ENCODE assay signal across 16 cellular contexts in the genomic region with DNA sequence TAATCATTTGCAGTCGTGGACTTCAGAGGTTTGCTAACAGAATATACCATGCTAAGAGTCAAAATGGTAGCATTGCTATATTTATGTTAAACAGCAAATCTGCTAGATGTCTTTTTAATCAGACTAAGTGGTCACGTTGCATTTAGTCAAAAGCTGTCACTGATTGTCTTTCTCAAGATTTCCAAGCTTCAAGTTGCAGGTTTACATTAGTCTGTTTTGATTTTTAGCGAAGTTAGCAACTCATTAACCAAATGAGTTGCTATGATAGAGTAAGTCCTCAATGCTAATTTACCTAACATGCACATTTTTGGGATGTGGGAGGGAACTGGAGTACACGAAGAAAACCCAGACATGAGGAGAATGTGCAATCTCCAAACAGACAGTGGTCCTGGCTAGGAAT.
DNase-seq lines count a peak whose midpoint lies in the region; ATAC-seq and TF ChIP-seq lines count a peak whose summit lies in the region.
"Had no signal": no experiment of that assay in that cellular context is flagged by ENCODE, and none has a peak within 500 bp of the region (broad histone marks: within the 10 kb centered on the region; RNA-seq: fewer than 3 reads in every experiment).

No MANE protein-coding gene starts in this region.

- TF ChIP-seq CTCF in SK-N-SH (IDR thresholded peaks at IDR 0.05) (no peak), endodermal cell (conservative IDR thresholded peaks at IDR 0.05) (no peak), mesothelial cell of epicardium (IDR thresholded peaks at IDR 0.05; ENCODE audit: unreplicated experiment) (no peak)

- H3K36me3 Mint-ChIP-seq in endodermal cell (ENCODE audit: low read depth) (peaks cover 3% of the 10 kb centered on the region), mesothelial cell of epicardium (peaks cover 10% of the 10 kb centered on the region)
- H3K36me3 Mint-ChIP-seq in activated naive CD8-positive, alpha-beta T cell treated with anti-CD3 and anti-CD28 coated beads, Interleukin-2, amount 50 U/mL, for 24 hours (ENCODE audit: low read depth): no peaks in the 10 kb centered on the region

- CTCF ChIA-PET in SK-N-SH (lab: Yijun Ruan, JAX): interaction anchor here (0.7 to 2.2 kb wide), 2 partner anchors 9 to 28 kb away, joined by 3 to 8 read pairs; no protein-coding TSS in a partner anchor

- H3F3A ChIP-seq in SK-N-SH (replicated peaks; ENCODE audit: insufficient read depth): peaks cover 27% of the 10 kb centered on the region

- no peaks in the 10 kb centered on the region for H3K27me3 ChIP-seq in SK-N-SH (ENCODE audit: insufficient read depth)
- H3K27me3 ChIP-seq in endodermal cell (ENCODE audit: control insufficient read depth, insufficient read depth, low read length, poor library complexity, severe bottlenecking): no peaks in the 10 kb centered on the region

- H3K4me1 Mint-ChIP-seq in endodermal cell (peaks cover 45% of the 10 kb centered on the region), mesothelial cell of epicardium (peaks cover 53% of the 10 kb centered on the region)
- H3K4me1 Mint-ChIP-seq in activated naive CD8-positive, alpha-beta T cell treated with anti-CD3 and anti-CD28 coated beads, Interleukin-2, amount 50 U/mL, for 24 hours: no peaks in the 10 kb centered on the region
- H3K4me1 Mint-ChIP-seq: B cell, H9 had no signal

- WGBS in SK-N-SH (ENCODE audit: low lambda C conversion rate): 77% methylated on average over 4 of the region's 4 CpGs
- 68 to 80% methylated on average over 2 to 4 of the region's 4 CpGs for WGBS in endodermal cell (ENCODE audit: insufficient coverage in 1 of 2, insufficient read length in 1 of 2), 2 experiments

- ATAC-seq in SK-N-SH treated with all-trans-retinoic acid at 6 μM for 48 hours: no peak
- ATAC-seq in HG03460 (IDR thresholded peaks at IDR 0.05; ENCODE audit: unreplicated experiment): no peak
- ATAC-seq in activated naive CD8-positive, alpha-beta T cell treated with anti-CD3 and anti-CD28 coated beads, Interleukin-2, amount 50 U/mL, for 24 hours: no peak
- ATAC-seq: GM12878, HepG2 had no signal

- H3K9me2 ChIP-seq in SK-N-SH: no peaks in the 10 kb centered on the region

- DNase-seq in SK-N-SH (no peak), endodermal cell (no peak), mesothelial cell of epicardium (ENCODE audit: low spot score in 2 of 2, unreplicated experiment in 2 of 2) (no peak), mesenteric fat pad (ENCODE audit: low spot score) (no peak), 8988T (no peak)
- DNase-seq in activated naive CD8-positive, alpha-beta T cell treated with anti-CD3 and anti-CD28 coated beads, Interleukin-2, amount 50 U/mL, for 24 hours: no peak
- DNase-seq: C1 segment of cervical spinal cord; CD4-positive, alpha-beta T cell; DMS79; GM23248; H9 had no signal

- H3K4me1 ChIP-seq in SK-N-SH (ENCODE audit: control insufficient read depth in 1 of 2, insufficient read depth in 2 of 2, low read depth in 1 of 2, low read length in 1 of 2) (peaks cover 20 to 30% of the 10 kb centered on the region in 2 experiments), endodermal cell (ENCODE audit: control insufficient read depth, insufficient read depth, low read length) (peaks cover 18% of the 10 kb centered on the region)

- POLR2A ChIA-PET in SK-N-SH (lab: Yijun Ruan, JAX): no interaction called here

- H3K4me3 ChIP-seq in SK-N-SH (ENCODE audit: low read depth in 2 of 2, low read length in 1 of 2) (no peak overlapping the region), endodermal cell (ENCODE audit: low read length) (peak overlapping the region; percentile 21)
- H3K4me3 ChIP-seq: GM12878, GM23248 had no signal

- peak overlapping the region; percentile 2; the same call in 1 of the 2 replicates for H2AFZ ChIP-seq in SK-N-SH (ENCODE audit: low read depth)
- H2AFZ ChIP-seq: GM23248 had no signal

- H3K9ac ChIP-seq in SK-N-SH: no peak overlapping the region
- no peak overlapping the region for H3K9ac ChIP-seq in endodermal cell (ENCODE audit: extremely low read depth, low read length, poor library complexity, severe bottlenecking)
- H3K9ac ChIP-seq: GM23248 had no signal

- no peaks in the 10 kb centered on the region for H3K27me3 Mint-ChIP-seq in endodermal cell (ENCODE audit: insufficient read depth)
- H3K27me3 Mint-ChIP-seq in mesothelial cell of epicardium (ENCODE audit: low read depth): no peaks in the 10 kb centered on the region
- no peaks in the 10 kb centered on the region for H3K27me3 Mint-ChIP-seq in activated naive CD8-positive, alpha-beta T cell treated with anti-CD3 and anti-CD28 coated beads, Interleukin-2, amount 50 U/mL, for 24 hours
- H3K27me3 Mint-ChIP-seq: B cell; CD4-positive, alpha-beta T cell had no signal

- TF ChIP-seq RAD21 in SK-N-SH (IDR thresholded peaks at IDR 0.05; ENCODE audit: low read length): no peak

- H3K27ac ChIP-seq in SK-N-SH (ENCODE audit: low read depth in 2 of 2, low read length in 1 of 2) (no peak overlapping the region), endodermal cell (ENCODE audit: low read depth, low read length) (no peak overlapping the region)
- H3K27ac ChIP-seq: GM23248 had no signal

- no peaks in the 10 kb centered on the region for H3K79me2 ChIP-seq in SK-N-SH (ENCODE audit: insufficient read depth)

- H3K9me3 Mint-ChIP-seq in endodermal cell (peaks cover 19% of the 10 kb centered on the region), mesothelial cell of epicardium (peaks cover 21% of the 10 kb centered on the region)
- peaks cover 8% of the 10 kb centered on the region for H3K9me3 Mint-ChIP-seq in activated naive CD8-positive, alpha-beta T cell treated with anti-CD3 and anti-CD28 coated beads, Interleukin-2, amount 50 U/mL, for 24 hours

- H3K9me3 ChIP-seq in SK-N-SH (no peaks in the 10 kb centered on the region), endodermal cell (ENCODE audit: control insufficient read depth, low read length) (peaks cover 14% of the 10 kb centered on the region)

- H3K4me2 ChIP-seq in SK-N-SH: no peak overlapping the region

- no peak overlapping the region for H3K4me3 Mint-ChIP-seq in endodermal cell
- no peak overlapping the region for H3K4me3 Mint-ChIP-seq in mesothelial cell of epicardium
- H3K4me3 Mint-ChIP-seq in activated naive CD8-positive, alpha-beta T cell treated with anti-CD3 and anti-CD28 coated beads, Interleukin-2, amount 50 U/mL, for 24 hours: no peak overlapping the region
- H3K4me3 Mint-ChIP-seq: B cell; CD4-positive, alpha-beta T cell; H9 had no signal

- H3K27ac Mint-ChIP-seq in endodermal cell (peak overlapping the region; percentile 21), mesothelial cell of epicardium (peak overlapping the region; percentile 59)
- no peak overlapping the region for H3K27ac Mint-ChIP-seq in activated naive CD8-positive, alpha-beta T cell treated with anti-CD3 and anti-CD28 coated beads, Interleukin-2, amount 50 U/mL, for 24 hours
- H3K27ac Mint-ChIP-seq: B cell; CD4-positive, alpha-beta T cell; H9 had no signal

- no peak for TF ChIP-seq EP300 in SK-N-SH (IDR thresholded peaks at IDR 0.05; ENCODE audit: borderline replicate concordance in 1 of 2, low read depth in 1 of 2, low read length in 1 of 2)

- no peaks in the 10 kb centered on the region for H3K36me3 ChIP-seq in SK-N-SH (replicated peaks in 1 of 2; ENCODE audit: control insufficient read depth in 1 of 2, insufficient read depth in 2 of 2, low read length in 1 of 2)
- H3K36me3 ChIP-seq in endodermal cell (ENCODE audit: control insufficient read depth, insufficient read depth, low read length): no peaks in the 10 kb centered on the region

- no peaks in the 10 kb centered on the region for H4K20me1 ChIP-seq in SK-N-SH (ENCODE audit: insufficient read depth)

TF ChIP-seq in SK-N-SH, 30 proteins besides CTCF, POLR2A, EP300 and RAD21:
- TF ChIP-seq ELF1 (IDR thresholded peaks at IDR 0.05) (no peak), FOXJ3 (CRISPR knock-in tag; IDR thresholded peaks at IDR 0.05) (no peak), FOSL2 (IDR thresholded peaks at IDR 0.05; ENCODE audit: borderline replicate concordance, low read depth) (no peak), GATA2 (CRISPR knock-in tag; IDR thresholded peaks at IDR 0.05) (no peak), CHD2 (IDR thresholded peaks at IDR 0.05; ENCODE audit: low read length, partially characterized antibody) (no peak), FOXM1 (IDR thresholded peaks at IDR 0.05; ENCODE audit: low read depth) (no peak)
- TF ChIP-seq, protein P1, sequence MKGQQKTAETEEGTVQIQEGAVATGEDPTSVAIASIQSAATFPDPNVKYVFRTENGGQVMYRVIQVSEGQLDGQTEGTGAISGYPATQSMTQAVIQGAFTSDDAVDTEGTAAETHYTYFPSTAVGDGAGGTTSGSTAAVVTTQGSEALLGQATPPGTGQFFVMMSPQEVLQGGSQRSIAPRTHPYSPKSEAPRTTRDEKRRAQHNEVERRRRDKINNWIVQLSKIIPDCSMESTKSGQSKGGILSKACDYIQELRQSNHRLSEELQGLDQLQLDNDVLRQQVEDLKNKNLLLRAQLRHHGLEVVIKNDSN (IDR thresholded peaks at IDR 0.05; ENCODE audit: borderline replicate concordance, low read depth): no peak

TF ChIP-seq in SK-N-SH treated with all-trans-retinoic acid at 6 μM for 48 hours, 23 proteins besides CTCF, POLR2A, EP300 and RAD21:
- no peak for TF ChIP-seq ISL1 (CRISPR knock-in tag; IDR thresholded peaks at IDR 0.05)
- TF ChIP-seq, protein P2, sequence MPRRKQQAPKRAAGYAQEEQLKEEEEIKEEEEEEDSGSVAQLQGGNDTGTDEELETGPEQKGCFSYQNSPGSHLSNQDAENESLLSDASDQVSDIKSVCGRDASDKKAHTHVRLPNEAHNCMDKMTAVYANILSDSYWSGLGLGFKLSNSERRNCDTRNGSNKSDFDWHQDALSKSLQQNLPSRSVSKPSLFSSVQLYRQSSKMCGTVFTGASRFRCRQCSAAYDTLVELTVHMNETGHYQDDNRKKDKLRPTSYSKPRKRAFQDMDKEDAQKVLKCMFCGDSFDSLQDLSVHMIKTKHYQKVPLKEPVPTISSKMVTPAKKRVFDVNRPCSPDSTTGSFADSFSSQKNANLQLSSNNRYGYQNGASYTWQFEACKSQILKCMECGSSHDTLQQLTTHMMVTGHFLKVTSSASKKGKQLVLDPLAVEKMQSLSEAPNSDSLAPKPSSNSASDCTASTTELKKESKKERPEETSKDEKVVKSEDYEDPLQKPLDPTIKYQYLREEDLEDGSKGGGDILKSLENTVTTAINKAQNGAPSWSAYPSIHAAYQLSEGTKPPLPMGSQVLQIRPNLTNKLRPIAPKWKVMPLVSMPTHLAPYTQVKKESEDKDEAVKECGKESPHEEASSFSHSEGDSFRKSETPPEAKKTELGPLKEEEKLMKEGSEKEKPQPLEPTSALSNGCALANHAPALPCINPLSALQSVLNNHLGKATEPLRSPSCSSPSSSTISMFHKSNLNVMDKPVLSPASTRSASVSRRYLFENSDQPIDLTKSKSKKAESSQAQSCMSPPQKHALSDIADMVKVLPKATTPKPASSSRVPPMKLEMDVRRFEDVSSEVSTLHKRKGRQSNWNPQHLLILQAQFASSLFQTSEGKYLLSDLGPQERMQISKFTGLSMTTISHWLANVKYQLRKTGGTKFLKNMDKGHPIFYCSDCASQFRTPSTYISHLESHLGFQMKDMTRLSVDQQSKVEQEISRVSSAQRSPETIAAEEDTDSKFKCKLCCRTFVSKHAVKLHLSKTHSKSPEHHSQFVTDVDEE (CRISPR knock-in tag; IDR thresholded peaks at IDR 0.05): no peak
- no peak for TF ChIP-seq ZNF8 (CRISPR knock-in tag; IDR thresholded peaks at IDR 0.05)
- no peak for TF ChIP-seq ZFP30 (CRISPR knock-in tag; IDR thresholded peaks at IDR 0.05)
- TF ChIP-seq GLIS3 (CRISPR knock-in tag; IDR thresholded peaks at IDR 0.05): no peak
